ENCODE assay signal across 23 cellular contexts in genomic region chr16:87166321-87166720, GRCh38.
A peak's percentile ranks its signal among the peaks of the same experiment; 100 is the strongest.
DNase-seq lines count a peak whose midpoint lies in the region; ATAC-seq, FAIRE-seq and TF ChIP-seq lines count a peak whose summit lies in the region.
"Had no signal": no experiment of that assay in that cellular context is flagged by ENCODE, and none has a peak within 500 bp of the region (broad histone marks: within the 10 kb centered on the region; RNA-seq: fewer than 3 reads in every experiment).

No MANE protein-coding gene starts in this region.

- H3K4me3 Mint-ChIP-seq in nephron progenitor cell (peak overlapping the region; percentile 12), endodermal cell (no peak overlapping the region)
- H3K4me3 Mint-ChIP-seq: B cell; CD4-positive, CD25-positive, alpha-beta regulatory T cell; CD8-positive, alpha-beta T cell; GM23338; H9 had no signal

- intact Hi-C loops in IMR-90 (cut with micrococcal nuclease) = no loop called here
- intact Hi-C loops in posterior vena cava (cut with DNase I) = no loop called here
- intact Hi-C loops in pancreas (cut with DNase I) = no loop called here

- POLR2A ChIA-PET in IMR-90 (lab: Charles Lee; ENCODE audit: unreplicated experiment) = no interaction called here

- no peak overlapping the region for H2BK20ac ChIP-seq in IMR-90 (ENCODE audit: low read depth, low read length)

- H3K27ac Mint-ChIP-seq in nephron progenitor cell (no peak overlapping the region), endodermal cell (no peak overlapping the region)
- H3K27ac Mint-ChIP-seq: B cell; CD4-positive, CD25-positive, alpha-beta regulatory T cell; CD8-positive, alpha-beta T cell; GM23338; H9 had no signal

- BruUV-seq in IMR-90 (replicated peaks; lab: Mats Ljungman, UMichigan) = no TSS peak

- no peak overlapping the region for H4K91ac ChIP-seq in IMR-90 (ENCODE audit: insufficient read depth, low read depth, low read length)

- no peak for TF ChIP-seq RAD21 in IMR-90 (IDR thresholded peaks at IDR 0.05; ENCODE audit: low read length)

- dilution Hi-C loops in IMR-90 (cut with HindIII; ENCODE audit: low sequenced_read_pairs, unreplicated experiment) = no loop called here

- no peak for FAIRE-seq in pancreas (lab: Jason Lieb, UNC)
- FAIRE-seq: A204.1, G401.6, GM12878 had no signal

- H3K27me3 Mint-ChIP-seq in nephron progenitor cell (ENCODE audit: low read depth, poor library complexity) = peaks cover 7% of the 10 kb centered on the region
- H3K27me3 Mint-ChIP-seq in endodermal cell (ENCODE audit: insufficient read depth) = peaks cover 5% of the 10 kb centered on the region

- no peak overlapping the region for H3K4ac ChIP-seq in IMR-90 (ENCODE audit: low read depth, low read length)

- no peak overlapping the region for H4K5ac ChIP-seq in IMR-90 (ENCODE audit: low read depth, low read length)

- no peaks in the 10 kb centered on the region for H3K36me3 ChIP-seq in IMR-90 (ENCODE audit: control insufficient read depth, insufficient read depth, low read length)
- H3K36me3 ChIP-seq in endodermal cell (ENCODE audit: control insufficient read depth, insufficient read depth, low read length) = no peaks in the 10 kb centered on the region
- H3K36me3 ChIP-seq in pancreas = no peaks in the 10 kb centered on the region
- H3K36me3 ChIP-seq: BLaER1 had no signal

- no peak overlapping the region for H3K56ac ChIP-seq in IMR-90 (ENCODE audit: extremely low read depth, insufficient read depth, low read length)

- H3K4me3 ChIP-seq in IMR-90 (ENCODE audit: insufficient read depth, low read depth, low read length) (no peak overlapping the region), endodermal cell (ENCODE audit: low read length) (no peak overlapping the region), pancreas (no peak overlapping the region)
- H3K4me3 ChIP-seq: BLaER1, GM12878, GM23338 had no signal

- no peak overlapping the region for H2BK15ac ChIP-seq in IMR-90 (ENCODE audit: low read depth, low read length)

- no peaks in the 10 kb centered on the region for H3K9me1 ChIP-seq in IMR-90 (ENCODE audit: insufficient read depth, low read length)

- H3K18ac ChIP-seq in IMR-90 (ENCODE audit: low read depth, low read length) = no peak overlapping the region

- H4K20me1 ChIP-seq in IMR-90 (ENCODE audit: insufficient read depth, low read length) = no peaks in the 10 kb centered on the region
- H4K20me1 ChIP-seq: BLaER1 had no signal

- H3K4me1 Mint-ChIP-seq in nephron progenitor cell (peaks cover 47% of the 10 kb centered on the region), endodermal cell (no peaks in the 10 kb centered on the region)
- H3K4me1 Mint-ChIP-seq: B cell, GM23338, H9 had no signal

- H3K9me3 ChIP-seq in IMR-90 (ENCODE audit: control insufficient read depth, insufficient read depth, low read length) (peaks cover 4% of the 10 kb centered on the region; the same call in 1 of the 2 replicates), endodermal cell (ENCODE audit: control insufficient read depth, low read length) (no peaks in the 10 kb centered on the region), pancreas (no peaks in the 10 kb centered on the region)
- H3K9me3 ChIP-seq: BLaER1, Caco-2 had no signal

- peak overlapping the region; percentile 51 for H2AFZ ChIP-seq in IMR-90 (replicated peaks; ENCODE audit: low read length, poor library complexity)
- H2AFZ ChIP-seq: GM23338 had no signal

- in situ Hi-C loops in IMR-90 (cut with MboI; ENCODE audit: low sequenced_read_pairs) = no loop called here

- H3K4me1 ChIP-seq in IMR-90 (ENCODE audit: control insufficient read depth, insufficient read depth, low read length) (no peaks in the 10 kb centered on the region), endodermal cell (ENCODE audit: control insufficient read depth, insufficient read depth, low read length) (no peaks in the 10 kb centered on the region), pancreas (no peaks in the 10 kb centered on the region)
- H3K4me1 ChIP-seq: BLaER1, Caco-2 had no signal

- DNase-seq in IMR-90 (no peak), nephron progenitor cell (no peak), posterior vena cava (ENCODE audit: low spot score) (peak; percentile 69), endodermal cell (no peak), pancreas (no peak), NCI-H2171 (lab: John Stamatoyannopoulos, UW) (no peak)
- DNase-seq: Caco-2; CD4-positive, CD25-positive, alpha-beta regulatory T cell; CD8-positive, alpha-beta T cell; DMS153; DND-41; H9 had no signal

- no peak overlapping the region for H2BK5ac ChIP-seq in IMR-90 (ENCODE audit: low read depth, low read length, poor library complexity, severe bottlenecking)

- no peak overlapping the region for H2BK120ac ChIP-seq in IMR-90 (ENCODE audit: low read depth, low read length)

- WGBS in IMR-90 (ENCODE audit: extremely low coverage in 2 of 2, insufficient read length in 1 of 2), 2 experiments = 43% methylated on average over 1 of the region's 9 CpGs; no CpG with 5 or more reads in 1 of the 2 experiments
- WGBS in endodermal cell (ENCODE audit: insufficient coverage in 1 of 2, insufficient read length in 1 of 2), 2 experiments = 92 to 100% methylated on average over 5 to 7 of the region's 9 CpGs
- 88 to 89% methylated on average over 9 of the region's 9 CpGs for WGBS in pancreas, 2 donors

- ATAC-seq in IMR-90 (ENCODE audit: low read depth) (no peak), esophagus mucosa (peak; percentile 25), pancreas (no peak), HG03135 (IDR thresholded peaks at IDR 0.05; ENCODE audit: unreplicated experiment) (no peak)
- ATAC-seq: CD8-positive, alpha-beta T cell; GM12878; GM23338; HCT116 had no signal

- H3K79me1 ChIP-seq in IMR-90 (ENCODE audit: low read depth in 1 of 2, low read length in 2 of 2) = no peaks in the 10 kb centered on the region

- H3K9me3 Mint-ChIP-seq in nephron progenitor cell (peaks cover 24% of the 10 kb centered on the region), endodermal cell (peaks cover 3% of the 10 kb centered on the region)
- H3K9me3 Mint-ChIP-seq: GM23338 had no signal

- TF ChIP-seq POLR2A in IMR-90 (IDR thresholded peaks at IDR 0.05; ENCODE audit: low read depth, low read length) = no peak

- CTCF ChIA-PET in IMR-90 (lab: Yijun Ruan, JAX) = no interaction called here

- no peak overlapping the region for H2AK5ac ChIP-seq in IMR-90 (ENCODE audit: low read depth, low read length)

- H3K27me3 ChIP-seq in IMR-90 (ENCODE audit: control insufficient read depth, insufficient read depth, low read length) (peaks cover 42% of the 10 kb centered on the region), endodermal cell (ENCODE audit: control insufficient read depth, insufficient read depth, low read length, poor library complexity, severe bottlenecking) (no peaks in the 10 kb centered on the region), pancreas (no peaks in the 10 kb centered on the region)
- H3K27me3 ChIP-seq: BLaER1 had no signal

- H3K27ac ChIP-seq in IMR-90 (ENCODE audit: insufficient read depth, low read length) (no peak overlapping the region), endodermal cell (ENCODE audit: low read depth, low read length) (no peak overlapping the region), pancreas (no peak overlapping the region)
- H3K27ac ChIP-seq: 22Rv1, BLaER1, C4-2B had no signal

- no peak overlapping the region for H3K14ac ChIP-seq in IMR-90 (replicated peaks; ENCODE audit: low read depth, low read length)

- peaks cover 11% of the 10 kb centered on the region for H3K36me3 Mint-ChIP-seq in nephron progenitor cell (ENCODE audit: low read depth)
- H3K36me3 Mint-ChIP-seq in endodermal cell (ENCODE audit: low read depth) = no peaks in the 10 kb centered on the region
- H3K36me3 Mint-ChIP-seq: CD4-positive, CD25-positive, alpha-beta regulatory T cell; CD8-positive, alpha-beta T cell had no signal

- H3K9ac ChIP-seq in IMR-90 (ENCODE audit: low read depth, low read length) = no peak overlapping the region
- no peak overlapping the region for H3K9ac ChIP-seq in endodermal cell (ENCODE audit: extremely low read depth, low read length, poor library complexity, severe bottlenecking)
- H3K9ac ChIP-seq: BLaER1 had no signal

- H2AK9ac ChIP-seq in IMR-90 (replicated peaks; ENCODE audit: low read depth, low read length, poor library complexity) = no peak overlapping the region

- no peak overlapping the region for H3K4me2 ChIP-seq in IMR-90 (ENCODE audit: low read depth, low read length)
- H3K4me2 ChIP-seq: BLaER1, GM23338 had no signal

- TF ChIP-seq CTCF in IMR-90 (conservative IDR thresholded peaks at IDR 0.05; ENCODE audit: low read depth, low read length) (no peak), nephron progenitor cell (IDR thresholded peaks at IDR 0.05) (no peak), endodermal cell (conservative IDR thresholded peaks at IDR 0.05) (no peak), pancreas (IDR thresholded peaks at IDR 0.05) (no peak)

- H4K8ac ChIP-seq in IMR-90 (ENCODE audit: low read depth in 2 of 2, low read length in 2 of 2) = no peak overlapping the region

- H3K23ac ChIP-seq in IMR-90 (ENCODE audit: low read depth, low read length) = no peak overlapping the region

TF ChIP-seq in IMR-90, 13 proteins besides CTCF, POLR2A, EP300 and RAD21 (continues in another document):
- TF ChIP-seq MAZ (IDR thresholded peaks at IDR 0.05; ENCODE audit: borderline replicate concordance, low read depth, low read length) (no peak), RCOR1 (IDR thresholded peaks at IDR 0.05; ENCODE audit: insufficient replicate concordance, low read length) (no peak), RFX5 (IDR thresholded peaks at IDR 0.05; ENCODE audit: low read depth, low read length) (no peak), FOS (IDR thresholded peaks at IDR 0.05; ENCODE audit: low read depth, low read length) (no peak), SMC3 (IDR thresholded peaks at IDR 0.05; ENCODE audit: low read depth, low read length) (no peak), BHLHE40 (IDR thresholded peaks at IDR 0.05; ENCODE audit: low read depth, low read length) (no peak), CHD1 (IDR thresholded peaks at IDR 0.05; ENCODE audit: low read depth, low read length) (no peak), MXI1 (IDR thresholded peaks at IDR 0.05; ENCODE audit: borderline replicate concordance, low read depth, low read length) (no peak), MAFK (IDR thresholded peaks at IDR 0.05; ENCODE audit: low read depth, low read length) (no peak), NFE2L2 (IDR thresholded peaks at IDR 0.05; ENCODE audit: low read depth, low read length) (no peak), USF2 (IDR thresholded peaks at IDR 0.05; ENCODE audit: low read depth, low read length) (no peak)
